10 cellular contexts compared by ENCODE assay signal in the genomic region with DNA sequence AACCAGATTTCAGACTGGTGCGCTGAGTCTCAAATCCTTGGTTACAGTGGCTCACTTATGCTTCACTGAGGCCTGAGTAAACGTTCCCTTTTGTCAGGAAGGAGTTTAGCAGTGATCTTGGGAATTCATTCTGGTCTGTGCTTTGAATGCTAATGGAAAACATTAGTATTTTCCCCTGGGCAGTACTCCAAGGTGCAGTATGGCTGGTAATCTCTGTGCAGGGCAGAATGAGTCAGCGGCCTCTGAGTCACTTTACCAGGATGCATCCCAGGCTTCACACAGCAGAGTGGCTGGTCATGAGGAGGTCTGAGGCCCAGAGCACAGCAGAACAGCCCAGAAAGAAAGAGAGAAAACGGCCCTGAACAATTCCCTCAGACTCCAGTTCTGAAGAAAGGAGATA. TPM values are rescaled to one million over a fixed set of nuclear protein-coding genes. Genes with fewer than 3 reads are reported as not detected.
DNase-seq lines count a peak whose midpoint lies in the region; ATAC-seq, FAIRE-seq and TF ChIP-seq lines count a peak whose summit lies in the region.
"Had no signal": no experiment of that assay in that cellular context is flagged by ENCODE, and none has a peak within 500 bp of the region (broad histone marks: within the 10 kb centered on the region; RNA-seq: fewer than 3 reads in every experiment).

No MANE protein-coding gene starts in this region.

- no peaks in the 10 kb centered on the region for H3K4me1 Mint-ChIP-seq in activated T-helper 17 cell treated with anti-CD3 and anti-CD28 coated beads, Interleukin-2, amount 50 U/mL, for 72 hours
- H3K4me1 Mint-ChIP-seq: memory B cell had no signal

- 41% methylated on average over 4 of the region's 4 CpGs for WGBS in right cardiac atrium

- no peak overlapping the region for H3K27ac ChIP-seq in right cardiac atrium (ENCODE audit: low read length)

- H3K27me3 ChIP-seq in right cardiac atrium (ENCODE audit: control insufficient read depth, insufficient read depth) = no peaks in the 10 kb centered on the region

- no peaks in the 10 kb centered on the region for H3K9me3 Mint-ChIP-seq in activated T-helper 17 cell treated with anti-CD3 and anti-CD28 coated beads, Interleukin-2, amount 50 U/mL, for 72 hours
- H3K9me3 Mint-ChIP-seq: IgD-negative memory B cell, memory B cell had no signal

- peaks cover 11% of the 10 kb centered on the region for H3K27me3 Mint-ChIP-seq in activated T-helper 17 cell treated with anti-CD3 and anti-CD28 coated beads, Interleukin-2, amount 50 U/mL, for 72 hours
- H3K27me3 Mint-ChIP-seq: IgD-negative memory B cell, memory B cell had no signal

- H3K4me3 Mint-ChIP-seq in activated T-helper 17 cell treated with anti-CD3 and anti-CD28 coated beads, Interleukin-2, amount 50 U/mL, for 72 hours = no peak overlapping the region
- H3K4me3 Mint-ChIP-seq: IgD-negative memory B cell, memory B cell had no signal

- peak; percentile 100 for FAIRE-seq in H54 (lab: Jason Lieb, UNC)

- no peak overlapping the region for H3K4me3 ChIP-seq in right cardiac atrium (ENCODE audit: low read length)
- H3K4me3 ChIP-seq in skeletal muscle cell (ENCODE audit: low read depth, low read length) = no peak overlapping the region

- intact Hi-C loops in right cardiac atrium (cut with DNase I) = loop anchor here in 2 of 4 donors (10.0 kb wide), 2 partner anchors 187 to 337 kb away; no protein-coding TSS in a partner anchor

- no peaks in the 10 kb centered on the region for H3K4me1 ChIP-seq in right cardiac atrium (ENCODE audit: control insufficient read depth, insufficient read depth, low read length)

- H3K27ac Mint-ChIP-seq in activated T-helper 17 cell treated with anti-CD3 and anti-CD28 coated beads, Interleukin-2, amount 50 U/mL, for 72 hours = no peak overlapping the region
- H3K27ac Mint-ChIP-seq: IgD-negative memory B cell, memory B cell had no signal

- peak; percentile 68 for DNase-seq in H54 (ENCODE audit: insufficient read length, low spot score)
- peak; percentile 71 to 84 (median 75) for DNase-seq in right cardiac atrium
- peak; percentile 96 for DNase-seq in skeletal muscle cell (ENCODE audit: low read depth)
- DNase-seq in NCI-H510A (lab: John Stamatoyannopoulos, UW) = no peak
- DNase-seq in DMS79 treated with DMSO at 0.1 percent for 48 hours (lab: John Stamatoyannopoulos, UW) = no peak
- no peak for DNase-seq in NCI-H345 treated with DMSO at 0.1 percent for 48 hours (lab: John Stamatoyannopoulos, UW; ENCODE audit: unreplicated experiment)

- H3K9me3 ChIP-seq in right cardiac atrium (ENCODE audit: control insufficient read depth, low read length) = no peaks in the 10 kb centered on the region

- peak; percentile 47 for ATAC-seq in activated T-helper 17 cell treated with anti-CD3 and anti-CD28 coated beads, Interleukin-2, amount 50 U/mL, for 72 hours (replicated peaks)
- ATAC-seq in right cardiac atrium (peak; percentile 98 to 100), HG03196 (IDR thresholded peaks at IDR 0.05; ENCODE audit: unreplicated experiment) (no peak)

- TF ChIP-seq POLR2A in H54 (IDR thresholded peaks at IDR 0.05; ENCODE audit: low read depth, low read length) = no peak

- H3K36me3 Mint-ChIP-seq in activated T-helper 17 cell treated with anti-CD3 and anti-CD28 coated beads, Interleukin-2, amount 50 U/mL, for 72 hours (ENCODE audit: low read depth) = no peaks in the 10 kb centered on the region
- H3K36me3 Mint-ChIP-seq: IgD-negative memory B cell, memory B cell had no signal

RNA-seq across cellular contexts. Expression of a gene that starts 54.0 kb away (rescaled TPM):
- total RNA-seq in activated T-helper 17 cell treated with anti-CD3 and anti-CD28 coated beads, Interleukin-2, amount 50 U/mL, for 72 hours = not detected
- under 1 TPM in 1 of 4 donors, not detected in 3; 0.26 TPM for total RNA-seq in right cardiac atrium
- polyA plus RNA-seq in right cardiac atrium = 0.18 TPM
- polyA plus RNA-seq: IgD-negative memory B cell had no signal

Comparison
In these comparisons a context has a peak if more than half of its experiments do, and no peak if none do; other contexts are left out.
1. DNase-seq: peak in H54 (single experiment), right cardiac atrium (3 of 3) and skeletal muscle cell (single experiment); none in NCI-H510A (single experiment), DMS79 treated with DMSO at 0.1 percent for 48 hours (single experiment) and NCI-H345 treated with DMSO at 0.1 percent for 48 hours (single experiment).